ENCODE assay signal across 1 cellular context in genomic region chr10:7787150-7787856, GRCh38.
TF ChIP-seq lines count a peak whose summit lies in the region.

No MANE protein-coding gene starts in this region.

TF ChIP-seq in HepG2, 621 proteins besides CTCF, POLR2A, EP300 and RAD21 (continues in another document):
- TF ChIP-seq, protein P1, sequence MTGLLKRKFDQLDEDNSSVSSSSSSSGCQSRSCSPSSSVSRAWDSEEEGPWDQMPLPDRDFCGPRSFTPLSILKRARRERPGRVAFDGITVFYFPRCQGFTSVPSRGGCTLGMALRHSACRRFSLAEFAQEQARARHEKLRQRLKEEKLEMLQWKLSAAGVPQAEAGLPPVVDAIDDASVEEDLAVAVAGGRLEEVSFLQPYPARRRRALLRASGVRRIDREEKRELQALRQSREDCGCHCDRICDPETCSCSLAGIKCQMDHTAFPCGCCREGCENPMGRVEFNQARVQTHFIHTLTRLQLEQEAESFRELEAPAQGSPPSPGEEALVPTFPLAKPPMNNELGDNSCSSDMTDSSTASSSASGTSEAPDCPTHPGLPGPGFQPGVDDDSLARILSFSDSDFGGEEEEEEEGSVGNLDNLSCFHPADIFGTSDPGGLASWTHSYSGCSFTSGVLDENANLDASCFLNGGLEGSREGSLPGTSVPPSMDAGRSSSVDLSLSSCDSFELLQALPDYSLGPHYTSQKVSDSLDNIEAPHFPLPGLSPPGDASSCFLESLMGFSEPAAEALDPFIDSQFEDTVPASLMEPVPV (CRISPR knock-in tag; IDR thresholded peaks at IDR 0.05): peak; percentile 50; the same call in 1 of the 2 replicates
- TF ChIP-seq ZFX (CRISPR knock-in tag; IDR thresholded peaks at IDR 0.05; ENCODE audit: low read depth) (no peak), ZNF749 (CRISPR knock-in tag; IDR thresholded peaks at IDR 0.05; ENCODE audit: borderline replicate concordance) (no peak), CBFB (CRISPR knock-in tag; IDR thresholded peaks at IDR 0.05) (no peak), CHD2 (IDR thresholded peaks at IDR 0.05; ENCODE audit: low read depth, low read length) (no peak), TERF1 (CRISPR knock-in tag; IDR thresholded peaks at IDR 0.05) (no peak), ZNF552 (CRISPR knock-in tag; IDR thresholded peaks at IDR 0.05; ENCODE audit: borderline replicate concordance) (no peak), GMEB2 (CRISPR knock-in tag; IDR thresholded peaks at IDR 0.05; ENCODE audit: low read depth) (no peak), ZNF564 (CRISPR knock-in tag; IDR thresholded peaks at IDR 0.05) (no peak), ZKSCAN1 (IDR thresholded peaks at IDR 0.05; ENCODE audit: low read length) (no peak), TBL1XR1 (IDR thresholded peaks at IDR 0.05; ENCODE audit: borderline replicate concordance, low read length, partially characterized antibody) (no peak), ZNF891 (CRISPR knock-in tag; IDR thresholded peaks at IDR 0.05) (0 out of 2 replicates have a peak, but pooled peaks have one; percentile 22), PRDM15 (CRISPR knock-in tag; IDR thresholded peaks at IDR 0.05) (no peak), FIP1L1 (IDR thresholded peaks at IDR 0.05; ENCODE audit: borderline replicate concordance, insufficient read depth, low read depth, low read length) (no peak), HES4 (CRISPR knock-in tag; IDR thresholded peaks at IDR 0.05; ENCODE audit: borderline replicate concordance) (no peak), ARNT (IDR thresholded peaks at IDR 0.05) (no peak), GLMP (CRISPR knock-in tag; IDR thresholded peaks at IDR 0.05; ENCODE audit: borderline replicate concordance) (no peak), ZNF839 (CRISPR knock-in tag; IDR thresholded peaks at IDR 0.05; ENCODE audit: borderline replicate concordance) (0 out of 2 replicates have a peak, but pooled peaks have one; percentile 25), MYNN (CRISPR knock-in tag; IDR thresholded peaks at IDR 0.05; ENCODE audit: low read depth) (no peak), ZNF605 (CRISPR knock-in tag; IDR thresholded peaks at IDR 0.05) (0 out of 2 replicates have a peak, but pooled peaks have one; percentile 6), AKNA (CRISPR knock-in tag; IDR thresholded peaks at IDR 0.05; ENCODE audit: borderline replicate concordance) (no peak), ZNF547 (CRISPR knock-in tag; IDR thresholded peaks at IDR 0.05) (no peak), GATA4 (IDR thresholded peaks at IDR 0.05; ENCODE audit: borderline replicate concordance, low read depth) (no peak), CENPBD1 (CRISPR knock-in tag; IDR thresholded peaks at IDR 0.05; ENCODE audit: borderline replicate concordance, low read depth) (no peak), NFIC (IDR thresholded peaks at IDR 0.05; ENCODE audit: low read length) (no peak), GTF2F1 (IDR thresholded peaks at IDR 0.05; ENCODE audit: low read length) (no peak), SNAPC2 (CRISPR knock-in tag; IDR thresholded peaks at IDR 0.05) (0 out of 2 replicates have a peak, but pooled peaks have one; percentile 35), ELF4 (CRISPR knock-in tag; IDR thresholded peaks at IDR 0.05; ENCODE audit: borderline replicate concordance) (0 out of 2 replicates have a peak, but pooled peaks have one; percentile 16), EEA1 (CRISPR knock-in tag; IDR thresholded peaks at IDR 0.05; ENCODE audit: borderline replicate concordance) (no peak), BHLHE40 (IDR thresholded peaks at IDR 0.05; ENCODE audit: low read length) (no peak), KDM4B (CRISPR knock-in tag; IDR thresholded peaks at IDR 0.05) (0 out of 2 replicates have a peak, but pooled peaks have one; percentile 14), STAT6 (CRISPR knock-in tag; IDR thresholded peaks at IDR 0.05; ENCODE audit: borderline replicate concordance) (no peak), NFATC3 (CRISPR knock-in tag; IDR thresholded peaks at IDR 0.05) (no peak), ZFP1 (CRISPR knock-in tag; IDR thresholded peaks at IDR 0.05) (no peak), ZNF558 (CRISPR knock-in tag; IDR thresholded peaks at IDR 0.05; ENCODE audit: borderline replicate concordance) (0 out of 2 replicates have a peak, but pooled peaks have one; percentile 16), SAP130 (CRISPR knock-in tag; IDR thresholded peaks at IDR 0.05; ENCODE audit: low read depth) (no peak), TFE3 (CRISPR knock-in tag; IDR thresholded peaks at IDR 0.05) (no peak)
- TF ChIP-seq, protein P2, sequence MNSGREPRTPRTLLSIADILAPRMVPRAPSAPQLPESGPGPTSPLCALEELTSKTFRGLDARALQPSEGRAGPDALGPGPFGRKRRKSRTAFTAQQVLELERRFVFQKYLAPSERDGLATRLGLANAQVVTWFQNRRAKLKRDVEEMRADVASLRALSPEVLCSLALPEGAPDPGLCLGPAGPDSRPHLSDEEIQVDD (CRISPR knock-in tag; IDR thresholded peaks at IDR 0.05; ENCODE audit: borderline replicate concordance): no peak
- TF ChIP-seq, protein P3, sequence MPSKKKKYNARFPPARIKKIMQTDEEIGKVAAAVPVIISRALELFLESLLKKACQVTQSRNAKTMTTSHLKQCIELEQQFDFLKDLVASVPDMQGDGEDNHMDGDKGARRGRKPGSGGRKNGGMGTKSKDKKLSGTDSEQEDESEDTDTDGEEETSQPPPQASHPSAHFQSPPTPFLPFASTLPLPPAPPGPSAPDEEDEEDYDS (CRISPR knock-in tag; IDR thresholded peaks at IDR 0.05): no peak
- TF ChIP-seq, protein P4, sequence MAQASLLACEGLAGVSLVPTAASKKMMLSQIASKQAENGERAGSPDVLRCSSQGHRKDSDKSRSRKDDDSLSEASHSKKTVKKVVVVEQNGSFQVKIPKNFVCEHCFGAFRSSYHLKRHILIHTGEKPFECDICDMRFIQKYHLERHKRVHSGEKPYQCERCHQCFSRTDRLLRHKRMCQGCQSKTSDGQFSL (CRISPR knock-in tag; IDR thresholded peaks at IDR 0.05): 0 out of 2 replicates have a peak, but pooled peaks have one; percentile 15
